ENCODE assay signal across 34 cellular contexts in genomic region chrX:18166068-18166467, GRCh38. TPM values are rescaled to one million over a fixed set of nuclear protein-coding genes. Genes with fewer than 3 reads are reported as not detected.
"Had no signal": no experiment of that assay in that cellular context is flagged by ENCODE, and none has a peak within 500 bp of the region (broad histone marks: within the 10 kb centered on the region; RNA-seq: fewer than 3 reads in every experiment).

No MANE protein-coding gene starts in this region.

- H3K4me3 Mint-ChIP-seq: natural killer cell; nephron; neural progenitor cell; stimulated activated memory B cell treated with anti-CD40 and anti-IgM and Interleukin-4, amounts not matched to agents 10 μg/mL and 1 μg/mL and 100 μg/mL, for 72 hours; stimulated activated naive CD8-positive, alpha-beta T cell treated with anti-CD3 and anti-CD28 coated beads, Interleukin-15, amount 100 ng/mL, for 72 hours; type B pancreatic cell had no signal

- DNase-seq: natural killer cell; occipital lobe; ovary; psoas muscle; right cardiac atrium; spleen; stimulated activated CD4-positive, alpha-beta T cell treated with anti-CD3 and anti-CD28 coated beads, Interleukin-12 subunit alpha, Interleukin-12 subunit beta, amount 100 ng/mL, for 4 hours; stimulated activated CD4-positive, alpha-beta T cell treated with anti-CD3 and anti-CD28 coated beads, Interleukin-1b, Interleukin-23, amount 100 ng/mL, for 48 hours; stimulated activated CD4-positive, alpha-beta T cell treated with anti-CD3 and anti-CD28 coated beads, Interleukin-4, amount 100 ng/mL, for 1 hour; stimulated activated CD4-positive, alpha-beta T cell treated with anti-CD3 and anti-CD28 coated beads, Interleukin-4, amount 100 ng/mL, for 4 hours; stimulated activated CD8-positive, alpha-beta memory T cell treated with anti-CD3 and anti-CD28 coated beads, Interleukin-4, amount 100 ng/mL, for 48 hours; stimulated activated naive CD4-positive, alpha-beta T cell; stimulated activated naive CD8-positive, alpha-beta T cell treated with anti-CD3 and anti-CD28 coated beads, Interleukin-15, amount 100 ng/mL, for 72 hours; stimulated activated naive CD8-positive, alpha-beta T cell treated with anti-CD3 and anti-CD28 coated beads, Interleukin-15, Interleukin-2, amounts not matched to agents 100 U/mL and 50 U/mL, for 24 hours; substantia nigra; tibial artery; transverse colon; upper lobe of right lung; uterus had no signal

- H3K9me3 Mint-ChIP-seq: natural killer cell; neural progenitor cell; stimulated activated memory B cell treated with anti-CD40 and anti-IgM and Interleukin-4, amounts not matched to agents 10 μg/mL and 1 μg/mL and 100 μg/mL, for 72 hours; stimulated activated naive CD8-positive, alpha-beta T cell treated with anti-CD3 and anti-CD28 coated beads, Interleukin-15, amount 100 ng/mL, for 72 hours; type B pancreatic cell had no signal

- H3K36me3 ChIP-seq: neural progenitor cell, ovary, spleen, suprapubic skin, tibial artery, transverse colon, upper lobe of right lung, uterus had no signal

- H3K4me1 Mint-ChIP-seq: natural killer cell; nephron; neural progenitor cell; stimulated activated memory B cell treated with anti-CD40 and anti-IgM and Interleukin-4, amounts not matched to agents 10 μg/mL and 1 μg/mL and 100 μg/mL, for 72 hours; stimulated activated naive CD8-positive, alpha-beta T cell treated with anti-CD3 and anti-CD28 coated beads, Interleukin-15, amount 100 ng/mL, for 72 hours had no signal

- ATAC-seq: natural killer cell; psoas muscle; right cardiac atrium; sciatic nerve; stimulated activated memory B cell treated with anti-CD40 and anti-IgM and Interleukin-4, amounts not matched to agents 10 μg/mL and 1 μg/mL and 100 μg/mL, for 72 hours; stimulated activated naive CD8-positive, alpha-beta T cell treated with anti-CD3 and anti-CD28 coated beads, Interleukin-15, amount 100 ng/mL, for 72 hours; stimulated activated naive CD8-positive, alpha-beta T cell treated with anti-CD3 and anti-CD28 coated beads, Interleukin-15, Interleukin-2, amounts not matched to agents 100 U/mL and 50 U/mL, for 24 hours; upper lobe of right lung had no signal

- H3K9me3 ChIP-seq: ovary, psoas muscle, spleen, suprapubic skin, testis, tibial artery, transverse colon, upper lobe of right lung, uterus had no signal

- H3K4me1 ChIP-seq: neural progenitor cell, parathyroid adenoma, psoas muscle, spleen, suprapubic skin, testis, tibial artery, transverse colon, upper lobe of right lung, uterus had no signal

- H3K27ac ChIP-seq: neural progenitor cell, ovary, parathyroid adenoma, psoas muscle, skin epidermis, spleen, suprapubic skin, tibial artery, transverse colon, upper lobe of right lung, uterus had no signal

- H3K27ac Mint-ChIP-seq: natural killer cell; nephron; neural progenitor cell; progenitor cell of endocrine pancreas; stimulated activated memory B cell treated with anti-CD40 and anti-IgM and Interleukin-4, amounts not matched to agents 10 μg/mL and 1 μg/mL and 100 μg/mL, for 72 hours; stimulated activated naive CD8-positive, alpha-beta T cell treated with anti-CD3 and anti-CD28 coated beads, Interleukin-15, amount 100 ng/mL, for 72 hours; type B pancreatic cell had no signal

- H3K9ac ChIP-seq: neural progenitor cell, parathyroid adenoma had no signal

- H3K27me3 Mint-ChIP-seq: progenitor cell of endocrine pancreas; stimulated activated memory B cell treated with anti-CD40 and anti-IgM and Interleukin-4, amounts not matched to agents 10 μg/mL and 1 μg/mL and 100 μg/mL, for 72 hours; stimulated activated naive CD8-positive, alpha-beta T cell treated with anti-CD3 and anti-CD28 coated beads, Interleukin-15, amount 100 ng/mL, for 72 hours; type B pancreatic cell had no signal

- H2AFZ ChIP-seq: neural progenitor cell, parathyroid adenoma had no signal

- H3K36me3 Mint-ChIP-seq: natural killer cell; neural progenitor cell; stimulated activated memory B cell treated with anti-CD40 and anti-IgM and Interleukin-4, amounts not matched to agents 10 μg/mL and 1 μg/mL and 100 μg/mL, for 72 hours; type B pancreatic cell had no signal

- H3K4me3 ChIP-seq: neural progenitor cell, ovary, psoas muscle, skin epidermis, smooth muscle cell, spleen, suprapubic skin, testis, tibial artery, transverse colon, upper lobe of right lung, uterus had no signal

- H3K27me3 ChIP-seq: neural progenitor cell, ovary, spleen, suprapubic skin, testis, tibial artery, transverse colon, upper lobe of right lung, uterus had no signal

- H3K79me2 ChIP-seq: parathyroid adenoma had no signal

- H3K4me2 ChIP-seq: neural progenitor cell, smooth muscle cell had no signal

RNA-seq across cellular contexts. Expression of gene BEND2, which starts 54.6 kb away (rescaled TPM):
- total RNA-seq: osteoblast, ovary, progenitor cell of endocrine pancreas, renal cortical epithelial cell, sciatic nerve, smooth muscle cell, suprapubic skin, transverse colon, upper lobe of right lung, urinary bladder, uterus had no signal
- polyA plus RNA-seq: neural cell, smooth muscle cell, urinary bladder had no signal
